ENCODE assay signal across 18 cellular contexts in the genomic region with DNA sequence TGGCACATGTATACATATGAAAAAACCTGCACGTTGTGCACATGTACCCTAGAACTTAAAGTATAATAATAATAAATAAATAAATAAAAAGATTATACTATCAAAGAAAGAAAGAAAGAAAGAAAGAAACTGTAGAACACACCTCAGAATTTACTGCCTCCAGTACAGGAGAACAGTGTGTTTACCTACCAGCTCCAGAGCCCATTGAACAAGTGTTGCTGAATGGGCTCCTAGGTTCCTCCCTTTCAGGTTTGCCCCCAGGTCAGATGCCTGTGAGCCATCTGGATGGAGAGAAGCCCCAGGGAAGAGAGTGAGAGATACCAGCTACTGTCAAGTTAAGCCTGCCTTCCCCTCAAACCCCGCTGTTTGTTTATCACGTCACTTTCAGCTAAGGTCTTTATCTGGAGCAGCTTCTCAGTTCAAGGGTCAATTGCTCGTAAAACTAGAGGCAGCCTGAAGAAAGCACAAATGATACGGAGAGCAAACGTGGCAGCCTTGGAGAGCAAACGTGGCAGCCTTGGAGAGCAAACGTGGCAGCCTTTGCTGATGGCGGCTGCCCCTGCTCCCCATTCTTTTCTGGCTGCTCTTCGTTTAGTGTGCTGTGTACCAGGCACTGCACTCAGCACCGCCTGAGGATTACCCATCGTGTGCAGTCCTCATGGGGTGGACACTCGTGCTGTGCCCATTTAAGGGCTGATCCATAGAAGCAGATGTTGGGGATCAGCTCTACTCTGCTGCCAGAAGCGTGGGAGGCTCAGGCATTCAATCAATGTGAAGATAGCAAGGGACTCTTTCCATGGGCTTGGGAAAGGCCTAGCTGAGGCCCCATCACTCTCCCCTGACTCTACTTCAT.
"Had no signal": no experiment of that assay in that cellular context is flagged by ENCODE, and none has a peak within 500 bp of the region (broad histone marks: within the 10 kb centered on the region; RNA-seq: fewer than 3 reads in every experiment).

No MANE protein-coding gene starts in this region.

- DNase-seq: activated CD4-positive, alpha-beta T cell treated with anti-CD3 and anti-CD28 coated beads for 36 hours; activated CD4-positive, alpha-beta T cell treated with anti-CD3 and anti-CD28 coated beads, Interleukin-2, amount 50 U/mL, for 48 hours; activated naive CD4-positive, alpha-beta T cell; activated naive CD8-positive, alpha-beta T cell treated with anti-CD3 and anti-CD28 coated beads for 36 hours; activated T-cell treated with anti-CD3 and anti-CD28 coated beads for 4 hours; amygdala; gastrocnemius medialis; head of caudate nucleus; left ventricle myocardium inferior; mammary epithelial cell; naive thymus-derived CD8-positive, alpha-beta T cell; nucleus accumbens; T-cell had no signal

- H3K36me3 ChIP-seq: cardiac muscle cell, gastrocnemius medialis, left ventricle myocardium inferior, tibial nerve, vagina had no signal

- H3K27ac ChIP-seq: cardiac muscle cell, gastrocnemius medialis, left ventricle myocardium inferior, tibial nerve, vagina had no signal

- H3K27me3 ChIP-seq: cardiac muscle cell, gastrocnemius medialis, tibial nerve, vagina had no signal

- H3K9me3 ChIP-seq: gastrocnemius medialis, left ventricle myocardium inferior, tibial nerve, vagina had no signal

- H3K4me1 ChIP-seq: gastrocnemius medialis, vagina had no signal

- ATAC-seq: activated CD4-positive, alpha-beta T cell treated with anti-CD3 and anti-CD28 coated beads for 36 hours; activated T-helper 17 cell treated with anti-CD3 and anti-CD28 coated beads, Interleukin-2, amount 50 U/mL, for 72 hours; gastrocnemius medialis; naive thymus-derived CD8-positive, alpha-beta T cell; T-cell; WTC11 had no signal

- H3K4me3 ChIP-seq: cardiac muscle cell, gastrocnemius medialis, left ventricle myocardium inferior, tibial nerve, vagina had no signal
